Comparison of ENCODE assay signal across 8 cellular contexts in the genomic region with DNA sequence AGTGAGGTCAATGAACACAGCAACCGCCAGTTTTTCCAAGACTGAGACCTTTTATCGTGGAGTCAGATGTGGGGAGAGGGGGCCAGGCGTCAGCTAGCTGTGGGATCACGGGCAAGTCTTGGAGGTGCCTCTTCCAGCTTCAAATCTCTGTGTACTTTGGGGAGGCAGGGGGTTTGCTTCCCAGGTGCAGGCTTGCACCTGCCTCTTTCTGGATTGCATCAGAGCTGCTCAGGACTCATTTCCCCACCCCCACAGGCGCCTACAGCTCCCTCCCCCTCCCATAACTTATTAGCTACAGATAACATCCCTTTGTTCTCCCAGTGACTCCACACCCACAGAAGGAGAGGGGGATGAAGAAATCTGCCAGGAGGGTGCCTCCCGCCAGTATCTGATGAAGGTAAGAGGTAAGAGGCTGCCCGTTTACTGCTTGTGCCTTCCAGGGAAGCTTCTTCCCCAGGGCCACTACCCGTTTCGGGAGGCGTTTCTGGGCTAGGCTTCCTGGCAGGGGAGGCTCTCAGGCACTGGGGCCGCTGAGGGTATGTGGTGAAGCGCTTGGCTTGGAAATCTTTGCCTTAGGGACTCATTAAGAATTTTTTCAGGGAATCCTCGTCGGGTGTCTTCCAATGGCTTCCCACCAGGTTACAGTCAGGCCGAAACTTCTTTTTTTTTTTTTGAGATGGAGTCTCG. TPM values are rescaled to one million over a fixed set of nuclear protein-coding genes. Genes with fewer than 3 reads are reported as not detected.
DNase-seq lines count a peak whose midpoint lies in the region; ATAC-seq and TF ChIP-seq lines count a peak whose summit lies in the region.

No MANE protein-coding gene starts in this region.

- BruUV-seq in MCF 10A (replicated peaks; lab: Mats Ljungman, UMichigan), result TSS peak; percentile 54

- H3K4me3 Mint-ChIP-seq in CD8-positive, alpha-beta memory T cell, result no peak overlapping the region
- H3K4me3 Mint-ChIP-seq in MCF 10A (ENCODE audit: unreplicated experiment), result peak overlapping the region; percentile 41
- no peak overlapping the region for H3K4me3 Mint-ChIP-seq in activated CD4-positive, alpha-beta memory T cell treated with anti-CD3 and anti-CD28 coated beads for 36 hours
- H3K4me3 Mint-ChIP-seq in activated naive CD8-positive, alpha-beta T cell treated with anti-CD3 and anti-CD28 coated beads, Interleukin-2, amount 50 U/mL, for 24 hours, result no peak overlapping the region

- no peaks in the 10 kb centered on the region for H3K4me1 Mint-ChIP-seq in CD8-positive, alpha-beta memory T cell
- H3K4me1 Mint-ChIP-seq in MCF 10A (ENCODE audit: insufficient read depth, unreplicated experiment), result peaks cover 42% of the 10 kb centered on the region
- H3K4me1 Mint-ChIP-seq in activated CD4-positive, alpha-beta memory T cell treated with anti-CD3 and anti-CD28 coated beads for 36 hours (ENCODE audit: low read depth), result peaks cover 14% of the 10 kb centered on the region
- no peaks in the 10 kb centered on the region for H3K4me1 Mint-ChIP-seq in activated naive CD8-positive, alpha-beta T cell treated with anti-CD3 and anti-CD28 coated beads, Interleukin-2, amount 50 U/mL, for 24 hours

- no peak for TF ChIP-seq CTCF in MCF 10A (IDR thresholded peaks at IDR 0.05; ENCODE audit: unreplicated experiment)
- TF ChIP-seq CTCF in liver (IDR thresholded peaks at IDR 0.05; ENCODE audit: low read depth, low read length, missing input control), result no peak

- peaks cover 0 to 4% (median 3%) of the 10 kb centered on the region in 3 donors for H3K36me3 Mint-ChIP-seq in CD8-positive, alpha-beta memory T cell
- H3K36me3 Mint-ChIP-seq in MCF 10A (ENCODE audit: insufficient read depth, unreplicated experiment), result peaks cover 5% of the 10 kb centered on the region
- H3K36me3 Mint-ChIP-seq in activated CD4-positive, alpha-beta memory T cell treated with anti-CD3 and anti-CD28 coated beads for 36 hours, result peaks cover 3% of the 10 kb centered on the region
- H3K36me3 Mint-ChIP-seq in activated naive CD8-positive, alpha-beta T cell treated with anti-CD3 and anti-CD28 coated beads, Interleukin-2, amount 50 U/mL, for 24 hours (ENCODE audit: low read depth), result no peaks in the 10 kb centered on the region

- H3K27me3 Mint-ChIP-seq in CD8-positive, alpha-beta memory T cell, result peaks cover 12 to 35% of the 10 kb centered on the region in 2 donors
- no peaks in the 10 kb centered on the region for H3K27me3 Mint-ChIP-seq in MCF 10A (ENCODE audit: insufficient read depth, unreplicated experiment)
- H3K27me3 Mint-ChIP-seq in activated CD4-positive, alpha-beta memory T cell treated with anti-CD3 and anti-CD28 coated beads for 36 hours, result peaks cover 10% of the 10 kb centered on the region
- peaks cover 17% of the 10 kb centered on the region for H3K27me3 Mint-ChIP-seq in activated naive CD8-positive, alpha-beta T cell treated with anti-CD3 and anti-CD28 coated beads, Interleukin-2, amount 50 U/mL, for 24 hours

- H3K9me3 ChIP-seq in CD8-positive, alpha-beta memory T cell (ENCODE audit: low read length), result no peaks in the 10 kb centered on the region
- H3K9me3 ChIP-seq in liver (ENCODE audit: control insufficient read depth in 4 of 4, low read length in 3 of 4), result peaks cover 0 to 10% (median 0%) of the 10 kb centered on the region in 4 donors

- WGBS in liver, result 38% methylated on average over 16 of the region's 16 CpGs

- ATAC-seq in GM21529 (IDR thresholded peaks at IDR 0.05; ENCODE audit: unreplicated experiment), result no peak
- ATAC-seq in activated naive CD8-positive, alpha-beta T cell treated with anti-CD3 and anti-CD28 coated beads, Interleukin-2, amount 50 U/mL, for 24 hours, result no peak

- H3K4me3 ChIP-seq in CD8-positive, alpha-beta memory T cell (ENCODE audit: low read length), result no peak overlapping the region
- peak overlapping the region; percentile 51 to 75 (median 65) for H3K4me3 ChIP-seq in liver (ENCODE audit: low read depth in 1 of 3, low read length in 3 of 3)

- H3K27ac ChIP-seq in CD8-positive, alpha-beta memory T cell (ENCODE audit: low read depth, low read length), result peak overlapping the region; percentile 31
- peak overlapping the region; percentile 92 to 97 for H3K27ac ChIP-seq in liver (ENCODE audit: low read depth in 1 of 2, low read length in 2 of 2)

- peaks cover 3 to 12% (median 6%) of the 10 kb centered on the region in 5 donors for H3K9me3 Mint-ChIP-seq in CD8-positive, alpha-beta memory T cell
- H3K9me3 Mint-ChIP-seq in MCF 10A (ENCODE audit: unreplicated experiment), result peaks cover 10% of the 10 kb centered on the region
- peaks cover 15% of the 10 kb centered on the region for H3K9me3 Mint-ChIP-seq in activated CD4-positive, alpha-beta memory T cell treated with anti-CD3 and anti-CD28 coated beads for 36 hours
- H3K9me3 Mint-ChIP-seq in activated naive CD8-positive, alpha-beta T cell treated with anti-CD3 and anti-CD28 coated beads, Interleukin-2, amount 50 U/mL, for 24 hours, result peaks cover 10% of the 10 kb centered on the region

- DNase-seq in CD8-positive, alpha-beta memory T cell, result no peak
- peak; percentile 69 for DNase-seq in NCI-H2029 (lab: John Stamatoyannopoulos, UW)
- DNase-seq in MCF 10A (ENCODE audit: unreplicated experiment), result peak; percentile 66
- no peak for DNase-seq in NCI-H524 treated with DMSO at 0.1 percent for 48 hours (lab: John Stamatoyannopoulos, UW)
- no peak for DNase-seq in activated CD4-positive, alpha-beta memory T cell treated with anti-CD3 and anti-CD28 coated beads for 36 hours
- DNase-seq in activated naive CD8-positive, alpha-beta T cell treated with anti-CD3 and anti-CD28 coated beads, Interleukin-2, amount 50 U/mL, for 24 hours, result no peak

- no peak for TF ChIP-seq RAD21 in liver (IDR thresholded peaks at IDR 0.05)

- H3K27ac Mint-ChIP-seq in CD8-positive, alpha-beta memory T cell, result no peak overlapping the region
- H3K27ac Mint-ChIP-seq in MCF 10A (ENCODE audit: low read depth, unreplicated experiment), result peak overlapping the region; percentile 17
- H3K27ac Mint-ChIP-seq in activated CD4-positive, alpha-beta memory T cell treated with anti-CD3 and anti-CD28 coated beads for 36 hours, result no peak overlapping the region
- H3K27ac Mint-ChIP-seq in activated naive CD8-positive, alpha-beta T cell treated with anti-CD3 and anti-CD28 coated beads, Interleukin-2, amount 50 U/mL, for 24 hours, result no peak overlapping the region

- no peaks in the 10 kb centered on the region for H3K36me3 ChIP-seq in CD8-positive, alpha-beta memory T cell (ENCODE audit: insufficient read depth, low read length)
- no peaks in the 10 kb centered on the region for H3K36me3 ChIP-seq in liver (ENCODE audit: control insufficient read depth in 4 of 4, insufficient read depth in 3 of 4, low read depth in 1 of 4, low read length in 3 of 4)

- H3K9ac ChIP-seq in liver (ENCODE audit: low read depth in 1 of 2, low read length in 2 of 2), result peak overlapping the region; percentile 42 to 70

- POLR2A ChIA-PET in CD8-positive, alpha-beta memory T cell (lab: Charles Lee), result no interaction called here
- POLR2A ChIA-PET in MCF 10A (lab: Yijun Ruan, JAX), result interaction anchor here (0.6 to 2.0 kb wide), 11 partner anchors 19 to 694 kb away, joined by 3 to 7 read pairs (median 4); partner anchors contain the start of gene FOSL2
- POLR2A ChIA-PET in activated CD4-positive, alpha-beta memory T cell treated with anti-CD3 and anti-CD28 coated beads for 36 hours (lab: Charles Lee), result no interaction called here

- H3K4me1 ChIP-seq in CD8-positive, alpha-beta memory T cell (ENCODE audit: insufficient read depth, low read length), result no peaks in the 10 kb centered on the region
- peaks cover 7 to 40% (median 28%) of the 10 kb centered on the region in 4 donors for H3K4me1 ChIP-seq in liver (ENCODE audit: control insufficient read depth in 4 of 4, insufficient read depth in 4 of 4, low read length in 3 of 4)

- intact Hi-C loops in MCF 10A (cut with micrococcal nuclease), result loop anchor here (1.0 to 10.0 kb wide), 2 partner anchors 49 to 522 kb away; no protein-coding TSS in a partner anchor
- intact Hi-C loops in activated CD4-positive, alpha-beta memory T cell treated with anti-CD3 and anti-CD28 coated beads for 36 hours (cut with micrococcal nuclease), result loop anchor here (5.0 kb wide), 1 partner anchor 50 kb away; no protein-coding TSS in a partner anchor

- H3K27me3 ChIP-seq in CD8-positive, alpha-beta memory T cell (ENCODE audit: insufficient read depth, low read length, poor library complexity, severe bottlenecking), result no peaks in the 10 kb centered on the region
- no peaks in the 10 kb centered on the region for H3K27me3 ChIP-seq in liver (ENCODE audit: control insufficient read depth in 4 of 4, insufficient read depth in 4 of 4, low read length in 3 of 4)

- CTCF ChIA-PET in CD8-positive, alpha-beta memory T cell (lab: Charles Lee), result no interaction called here
- CTCF ChIA-PET in MCF 10A (lab: Yijun Ruan, JAX), result interaction anchor here (0.6 to 3.6 kb wide), 10 partner anchors 9 to 814 kb away, joined by 3 to 32 read pairs (median 6); no protein-coding TSS in a partner anchor
- CTCF ChIA-PET in activated CD4-positive, alpha-beta memory T cell treated with anti-CD3 and anti-CD28 coated beads for 36 hours (lab: Charles Lee), result interaction anchor here (0.9 to 3.3 kb wide), 5 partner anchors 11 to 701 kb away, joined by 3 to 19 read pairs (median 6); no protein-coding TSS in a partner anchor

TF ChIP-seq in liver, 16 proteins besides CTCF, POLR2A, EP300 and RAD21 (continues in another document):
- TF ChIP-seq GABPA (IDR thresholded peaks at IDR 0.05 in 1 of 2, conservative IDR thresholded peaks at IDR 0.05 in 1 of 2), result no peak
- TF ChIP-seq, protein P1, sequence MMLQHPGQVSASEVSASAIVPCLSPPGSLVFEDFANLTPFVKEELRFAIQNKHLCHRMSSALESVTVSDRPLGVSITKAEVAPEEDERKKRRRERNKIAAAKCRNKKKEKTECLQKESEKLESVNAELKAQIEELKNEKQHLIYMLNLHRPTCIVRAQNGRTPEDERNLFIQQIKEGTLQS (IDR thresholded peaks at IDR 0.05), result peak; percentile 32

RNA-seq across cellular contexts. Expression of gene MRPL33, which starts 18.8 kb away (rescaled TPM):
- total RNA-seq in CD8-positive, alpha-beta memory T cell, result 10 to 100 TPM; 85.8 to 90.0 TPM
- polyA plus RNA-seq in CD8-positive, alpha-beta memory T cell, result 251 TPM
- total RNA-seq in MCF 10A (2022), result 204 and 233 TPM in 2 replicates
- total RNA-seq in liver, result 10 to 100 TPM; 31.2 to 35.7 TPM
- 100 to 1,000 TPM in 1 of 2 donors, 10 to 100 TPM in 1; 46.2 to 130 TPM for polyA plus RNA-seq in liver
- 10 to 100 TPM; 83.3 to 84.2 TPM for total RNA-seq in activated CD4-positive, alpha-beta memory T cell treated with anti-CD3 and anti-CD28 coated beads for 36 hours

Comparison
In these comparisons a context has a peak if more than half of its experiments do, and no peak if none do; other contexts are left out.
1. DNase-seq: peak in NCI-H2029 (single experiment) and MCF 10A (single experiment); none in CD8-positive, alpha-beta memory T cell (0 of 5), NCI-H524 treated with DMSO at 0.1 percent for 48 hours (single experiment), activated CD4-positive, alpha-beta memory T cell treated with anti-CD3 and anti-CD28 coated beads for 36 hours (single experiment) and activated naive CD8-positive, alpha-beta T cell treated with anti-CD3 and anti-CD28 coated beads, Interleukin-2, amount 50 U/mL, for 24 hours (single experiment).